In genomic region chr18:3401669-3402620, GRCh38 we compare ENCODE assay signal across 8 cellular contexts. TPM values are rescaled to one million over a fixed set of nuclear protein-coding genes. Genes with fewer than 3 reads are reported as not detected.
DNase-seq lines count a peak whose midpoint lies in the region; ATAC-seq and TF ChIP-seq lines count a peak whose summit lies in the region.

No MANE protein-coding gene starts in this region.

- DNase-seq in adrenal gland, result no peak
- DNase-seq in stomach, result no peak
- DNase-seq in 8988T, result no peak
- no peak for DNase-seq in HK-2 (ENCODE audit: unreplicated experiment)

- H3K9me3 ChIP-seq in adrenal gland (replicated peaks in 1 of 3) (no peaks in the 10 kb centered on the region), stomach (no peaks in the 10 kb centered on the region)

- TF ChIP-seq EP300 in stomach (IDR thresholded peaks at IDR 0.05), result no peak

- H3K27me3 ChIP-seq in adrenal gland (no peaks in the 10 kb centered on the region), stomach (no peaks in the 10 kb centered on the region)

- TF ChIP-seq POLR2A in adrenal gland (IDR thresholded peaks at IDR 0.05) (no peak), stomach (IDR thresholded peaks at IDR 0.05) (no peak)

- TF ChIP-seq CTCF in VCaP (conservative IDR thresholded peaks at IDR 0.05) (no peak), adrenal gland (IDR thresholded peaks at IDR 0.05) (no peak), stomach (IDR thresholded peaks at IDR 0.05) (no peak)

- peak; percentile 91 for ATAC-seq in GM18499 (IDR thresholded peaks at IDR 0.05; ENCODE audit: insufficient read depth, unreplicated experiment)
- peak; percentile 89 for ATAC-seq in GM21367 (IDR thresholded peaks at IDR 0.05; ENCODE audit: unreplicated experiment)
- ATAC-seq in HG03095 (IDR thresholded peaks at IDR 0.05; ENCODE audit: unreplicated experiment), result peak; percentile 92

- intact Hi-C loops in adrenal gland (cut with DNase I) (no loop called here), stomach (cut with DNase I; ENCODE audit: low total_unique reads) (no loop called here)

- H3K4me1 ChIP-seq in adrenal gland (replicated peaks in 1 of 2) (no peaks in the 10 kb centered on the region), stomach (no peaks in the 10 kb centered on the region)

- 78 to 82% (median 79%) methylated on average over 5 of the region's 5 CpGs for WGBS in adrenal gland, 4 donors
- 33 to 61% (median 43%) methylated on average over 5 of the region's 5 CpGs for WGBS in stomach, 5 donors

- no peak overlapping the region for H3K4me3 ChIP-seq in adrenal gland
- no peak overlapping the region for H3K4me3 ChIP-seq in stomach

- H3K36me3 ChIP-seq in adrenal gland (replicated peaks in 1 of 2) (no peaks in the 10 kb centered on the region), stomach (no peaks in the 10 kb centered on the region)

- H3K27ac ChIP-seq in VCaP (peak overlapping the region; percentile 85), adrenal gland (no peak overlapping the region), stomach (no peak overlapping the region)

RNA-seq across cellular contexts. Expression of gene TGIF1, which starts 48.0 kb away (rescaled TPM):
- 10 to 100 TPM; 25.7 to 83.1 (median 61.1) TPM for total RNA-seq in adrenal gland
- 10 to 100 TPM; 40.9 to 53.2 (median 45.1) TPM for polyA plus RNA-seq in adrenal gland
- 10 to 100 TPM; 18.7 to 87.6 (median 52.5) TPM for total RNA-seq in stomach
- polyA plus RNA-seq in stomach, result 10 to 100 TPM; 51.5 to 65.3 (median 57.9) TPM
